In genomic region chr11:73295259-73295995, GRCh38 we compare ENCODE assay signal across 1 cellular context.
TF ChIP-seq lines count a peak whose summit lies in the region.

No MANE protein-coding gene starts in this region.

TF ChIP-seq in HEK293, 187 proteins besides CTCF, POLR2A, EP300 and RAD21 (continued from another document and continues in another):
- TF ChIP-seq PRDM10 (tag by site-specific recombination; IDR thresholded peaks at IDR 0.05) = 0 out of 2 replicates have a peak, but pooled peaks have one; percentile 47
- TF ChIP-seq ZNF677 (tag by site-specific recombination; IDR thresholded peaks at IDR 0.05) = no peak
- no peak for TF ChIP-seq ZNF513 (tag by site-specific recombination; IDR thresholded peaks at IDR 0.05)
- TF ChIP-seq SP7 (tag by site-specific recombination; IDR thresholded peaks at IDR 0.05) = peak; percentile 33; the same call in 1 of the 2 replicates
- TF ChIP-seq ZBTB20 (tag by site-specific recombination; IDR thresholded peaks at IDR 0.05) = peak; percentile 79
- TF ChIP-seq ZNF311 (tag by site-specific recombination; IDR thresholded peaks at IDR 0.05; ENCODE audit: borderline replicate concordance) = no peak
- no peak for TF ChIP-seq ZNF830 (tag by site-specific recombination; IDR thresholded peaks at IDR 0.05; ENCODE audit: low read depth)
- no peak for TF ChIP-seq ZNF473 (tag by site-specific recombination; IDR thresholded peaks at IDR 0.05)
- TF ChIP-seq EGR2 (tag by site-specific recombination; IDR thresholded peaks at IDR 0.05; ENCODE audit: low read depth) = no peak
- no peak for TF ChIP-seq RBAK (tag by site-specific recombination; IDR thresholded peaks at IDR 0.05)
- TF ChIP-seq REST (tag by site-specific recombination; IDR thresholded peaks at IDR 0.05) = no peak
- TF ChIP-seq ZNF274 (IDR thresholded peaks at IDR 0.05; ENCODE audit: low read length) = no peak
- no peak for TF ChIP-seq ZNF274 (tag by site-specific recombination; IDR thresholded peaks at IDR 0.05; ENCODE audit: borderline replicate concordance)
- TF ChIP-seq KLF7 (tag by site-specific recombination; IDR thresholded peaks at IDR 0.05; ENCODE audit: borderline replicate concordance) = no peak
- TF ChIP-seq ZNF560 (tag by site-specific recombination; IDR thresholded peaks at IDR 0.05; ENCODE audit: borderline replicate concordance) = no peak
- TF ChIP-seq ZBTB17 (tag by site-specific recombination; IDR thresholded peaks at IDR 0.05) = peak; percentile 49; the same call in 1 of the 2 replicates
- no peak for TF ChIP-seq ZNF362 (tag by site-specific recombination; IDR thresholded peaks at IDR 0.05)
- no peak for TF ChIP-seq OSR2 (tag by site-specific recombination; IDR thresholded peaks at IDR 0.05)
- no peak for TF ChIP-seq ZNF175 (tag by site-specific recombination; IDR thresholded peaks at IDR 0.05)
- no peak for TF ChIP-seq ZFP69B (tag by site-specific recombination; IDR thresholded peaks at IDR 0.05)
- no peak for TF ChIP-seq MEIS1 (CRISPR knock-in tag; IDR thresholded peaks at IDR 0.05; ENCODE audit: borderline replicate concordance)
- TF ChIP-seq ZNF140 (tag by site-specific recombination; IDR thresholded peaks at IDR 0.05) = no peak
- TF ChIP-seq ZNF132 (tag by site-specific recombination; IDR thresholded peaks at IDR 0.05; ENCODE audit: borderline replicate concordance) = no peak
- no peak for TF ChIP-seq ZNF426 (tag by site-specific recombination; IDR thresholded peaks at IDR 0.05)
- TF ChIP-seq ZNF366 (tag by site-specific recombination; conservative IDR thresholded peaks at IDR 0.05) = peak; percentile 54
- TF ChIP-seq ZNF629 (tag by site-specific recombination; IDR thresholded peaks at IDR 0.05) = peak; percentile 86
- TF ChIP-seq ZNF624 (tag by site-specific recombination; IDR thresholded peaks at IDR 0.05) = no peak
- no peak for TF ChIP-seq ZNF837 (tag by site-specific recombination; IDR thresholded peaks at IDR 0.05)
- no peak for TF ChIP-seq ZNF416 (tag by site-specific recombination; IDR thresholded peaks at IDR 0.05)
- TF ChIP-seq ZNF391 (tag by site-specific recombination; IDR thresholded peaks at IDR 0.05; ENCODE audit: borderline replicate concordance, low read depth) = no peak
- no peak for TF ChIP-seq ZNF202 (tag by site-specific recombination; IDR thresholded peaks at IDR 0.05; ENCODE audit: borderline replicate concordance)
- no peak for TF ChIP-seq PRDM6 (tag by site-specific recombination; IDR thresholded peaks at IDR 0.05)
- no peak for TF ChIP-seq ZNF510 (tag by site-specific recombination; IDR thresholded peaks at IDR 0.05; ENCODE audit: insufficient replicate concordance)
- no peak for TF ChIP-seq SCRT1 (tag by site-specific recombination; IDR thresholded peaks at IDR 0.05; ENCODE audit: borderline replicate concordance)
- peak; percentile 35; the same call in 1 of the 2 replicates for TF ChIP-seq ZNF335 (tag by site-specific recombination; conservative IDR thresholded peaks at IDR 0.05)
- no peak for TF ChIP-seq PRDM4 (tag by site-specific recombination; IDR thresholded peaks at IDR 0.05)
- TF ChIP-seq KLF1 (tag by site-specific recombination; IDR thresholded peaks at IDR 0.05) = no peak
- TF ChIP-seq ZNF423 (tag by site-specific recombination; IDR thresholded peaks at IDR 0.05) = no peak
- TF ChIP-seq SCRT2 (tag by site-specific recombination; IDR thresholded peaks at IDR 0.05) = no peak
- no peak for TF ChIP-seq ZNF18 (tag by site-specific recombination; IDR thresholded peaks at IDR 0.05)
- TF ChIP-seq ZBTB44 (tag by site-specific recombination; IDR thresholded peaks at IDR 0.05) = no peak
- 0 out of 2 replicates have a peak, but pooled peaks have one; percentile 19 for TF ChIP-seq ZNF639 (tag by site-specific recombination; IDR thresholded peaks at IDR 0.05)
- no peak for TF ChIP-seq ZNF664 (tag by site-specific recombination; IDR thresholded peaks at IDR 0.05)
- TF ChIP-seq ZNF23 (tag by site-specific recombination; IDR thresholded peaks at IDR 0.05; ENCODE audit: borderline replicate concordance) = no peak
- no peak for TF ChIP-seq ZBTB8A (tag by site-specific recombination; IDR thresholded peaks at IDR 0.05)
- no peak for TF ChIP-seq ZNF544 (tag by site-specific recombination; IDR thresholded peaks at IDR 0.05)
- no peak for TF ChIP-seq ZNF169 (tag by site-specific recombination; IDR thresholded peaks at IDR 0.05)
